1 cellular context compared by ENCODE assay signal in the genomic region with DNA sequence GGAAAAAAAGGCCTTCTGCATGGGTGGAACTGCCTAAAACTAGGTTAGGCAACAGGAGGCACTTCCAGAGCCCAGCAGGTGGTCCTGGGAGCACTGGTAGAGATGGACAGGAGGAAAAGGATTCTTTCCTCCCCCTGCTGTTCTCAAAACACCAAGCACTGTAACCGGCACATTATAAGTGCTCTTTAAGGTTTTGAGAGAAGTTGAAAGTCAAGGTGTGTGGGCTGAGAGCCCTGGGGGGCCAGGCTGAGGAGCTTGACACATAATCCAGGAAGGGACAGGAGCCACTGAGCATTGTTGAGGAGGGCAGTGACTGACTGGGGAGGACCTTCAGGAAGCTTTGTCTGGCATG.
TF ChIP-seq lines count a peak whose summit lies in the region.

No MANE protein-coding gene starts in this region.

TF ChIP-seq in HepG2, 621 proteins besides CTCF, POLR2A, EP300 and RAD21 (continued from another document):
- TF ChIP-seq, protein P1, sequence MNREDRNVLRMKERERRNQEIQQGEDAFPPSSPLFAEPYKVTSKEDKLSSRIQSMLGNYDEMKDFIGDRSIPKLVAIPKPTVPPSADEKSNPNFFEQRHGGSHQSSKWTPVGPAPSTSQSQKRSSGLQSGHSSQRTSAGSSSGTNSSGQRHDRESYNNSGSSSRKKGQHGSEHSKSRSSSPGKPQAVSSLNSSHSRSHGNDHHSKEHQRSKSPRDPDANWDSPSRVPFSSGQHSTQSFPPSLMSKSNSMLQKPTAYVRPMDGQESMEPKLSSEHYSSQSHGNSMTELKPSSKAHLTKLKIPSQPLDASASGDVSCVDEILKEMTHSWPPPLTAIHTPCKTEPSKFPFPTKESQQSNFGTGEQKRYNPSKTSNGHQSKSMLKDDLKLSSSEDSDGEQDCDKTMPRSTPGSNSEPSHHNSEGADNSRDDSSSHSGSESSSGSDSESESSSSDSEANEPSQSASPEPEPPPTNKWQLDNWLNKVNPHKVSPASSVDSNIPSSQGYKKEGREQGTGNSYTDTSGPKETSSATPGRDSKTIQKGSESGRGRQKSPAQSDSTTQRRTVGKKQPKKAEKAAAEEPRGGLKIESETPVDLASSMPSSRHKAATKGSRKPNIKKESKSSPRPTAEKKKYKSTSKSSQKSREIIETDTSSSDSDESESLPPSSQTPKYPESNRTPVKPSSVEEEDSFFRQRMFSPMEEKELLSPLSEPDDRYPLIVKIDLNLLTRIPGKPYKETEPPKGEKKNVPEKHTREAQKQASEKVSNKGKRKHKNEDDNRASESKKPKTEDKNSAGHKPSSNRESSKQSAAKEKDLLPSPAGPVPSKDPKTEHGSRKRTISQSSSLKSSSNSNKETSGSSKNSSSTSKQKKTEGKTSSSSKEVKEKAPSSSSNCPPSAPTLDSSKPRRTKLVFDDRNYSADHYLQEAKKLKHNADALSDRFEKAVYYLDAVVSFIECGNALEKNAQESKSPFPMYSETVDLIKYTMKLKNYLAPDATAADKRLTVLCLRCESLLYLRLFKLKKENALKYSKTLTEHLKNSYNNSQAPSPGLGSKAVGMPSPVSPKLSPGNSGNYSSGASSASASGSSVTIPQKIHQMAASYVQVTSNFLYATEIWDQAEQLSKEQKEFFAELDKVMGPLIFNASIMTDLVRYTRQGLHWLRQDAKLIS (CRISPR knock-in tag; IDR thresholded peaks at IDR 0.05): no peak
- TF ChIP-seq THAP11 (CRISPR knock-in tag; IDR thresholded peaks at IDR 0.05) (no peak), MAZ (IDR thresholded peaks at IDR 0.05; ENCODE audit: borderline replicate concordance, low read depth, low read length) (no peak), MAZ (CRISPR knock-in tag; IDR thresholded peaks at IDR 0.05; ENCODE audit: low read depth) (no peak), RFXAP (CRISPR knock-in tag; IDR thresholded peaks at IDR 0.05; ENCODE audit: borderline replicate concordance) (no peak), ZNF124 (CRISPR knock-in tag; IDR thresholded peaks at IDR 0.05) (no peak)
